Comparison of ENCODE assay signal across 1 cellular context in the genomic region with DNA sequence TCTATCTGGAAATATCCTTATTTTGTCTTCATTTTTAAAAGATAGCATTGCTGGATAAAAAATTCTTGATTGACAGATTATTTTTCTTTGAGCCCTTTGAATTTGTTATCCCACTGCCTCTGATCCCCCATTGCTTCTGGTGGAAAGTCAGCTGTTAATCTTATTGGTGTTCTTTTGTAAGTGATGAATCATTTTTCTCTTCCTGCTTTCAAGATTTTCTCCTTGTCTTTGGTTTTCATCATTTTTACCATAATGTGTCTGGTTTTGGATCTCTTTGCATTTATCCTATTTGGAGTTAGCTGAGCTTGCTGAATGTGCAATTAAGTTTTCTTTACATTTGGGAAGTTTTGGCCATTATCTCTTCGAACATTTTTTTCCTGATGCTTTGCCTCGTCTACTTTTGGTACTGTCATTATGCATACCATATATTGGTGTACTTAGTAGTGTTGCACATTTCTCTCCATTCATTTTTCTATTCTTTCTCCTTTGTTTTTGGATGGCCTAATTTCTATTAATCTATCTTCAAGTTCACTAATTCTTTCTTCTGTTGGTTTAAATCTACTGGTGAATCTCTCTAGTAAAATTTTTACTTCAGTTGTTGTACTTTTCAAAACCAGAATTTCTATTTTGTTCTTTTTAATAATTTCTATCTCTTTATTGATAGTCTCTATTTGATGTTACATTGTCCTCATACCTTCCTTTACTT.
TF ChIP-seq lines count a peak whose summit lies in the region.

No MANE protein-coding gene starts in this region.

TF ChIP-seq in K562, 482 proteins besides CTCF, POLR2A, EP300 and RAD21 (continued from another document):
- no peak for TF ChIP-seq ZMIZ1 (IDR thresholded peaks at IDR 0.05; ENCODE audit: low read depth in 2 of 2, low read length in 2 of 2)
- no peak for TF ChIP-seq ZNF583 (CRISPR knock-in tag; IDR thresholded peaks at IDR 0.05)
- TF ChIP-seq RUNX1 (IDR thresholded peaks at IDR 0.05; ENCODE audit: low read depth): no peak
- no peak for TF ChIP-seq SMARCA4 (IDR thresholded peaks at IDR 0.05)
- TF ChIP-seq ZNF785 (CRISPR knock-in tag; IDR thresholded peaks at IDR 0.05): no peak
- no peak for TF ChIP-seq ZNF134 (CRISPR knock-in tag; conservative IDR thresholded peaks at IDR 0.05)
- peak; percentile 34 for TF ChIP-seq DACH1 (IDR thresholded peaks at IDR 0.05; ENCODE audit: partially characterized antibody)
- no peak for TF ChIP-seq MCM2 (IDR thresholded peaks at IDR 0.05; ENCODE audit: low read depth)
- TF ChIP-seq SMAD1 (IDR thresholded peaks at IDR 0.05; ENCODE audit: low read depth, low read length, partially characterized antibody): no peak
- TF ChIP-seq CCAR2 (IDR thresholded peaks at IDR 0.05; ENCODE audit: low read depth, low read length): no peak
- TF ChIP-seq MTF1 (CRISPR knock-in tag; IDR thresholded peaks at IDR 0.05; ENCODE audit: borderline replicate concordance): no peak
- TF ChIP-seq MEF2D (tag; conservative IDR thresholded peaks at IDR 0.05; ENCODE audit: low read depth): no peak
- peak; percentile 100 for TF ChIP-seq TRIM28 (IDR thresholded peaks at IDR 0.05)
- TF ChIP-seq BCOR (IDR thresholded peaks at IDR 0.05): no peak
- TF ChIP-seq PHB (CRISPR knock-in tag; IDR thresholded peaks at IDR 0.05): no peak
- TF ChIP-seq ZC3H8 (IDR thresholded peaks at IDR 0.05): no peak
- TF ChIP-seq HNRNPH1 (optimal IDR thresholded peaks at IDR 0.05; ENCODE audit: low read depth, low read length): no peak
